In genomic region chr2:197121255-197121654, GRCh38 we compare ENCODE assay signal across 23 cellular contexts.
DNase-seq lines count a peak whose midpoint lies in the region; ATAC-seq and TF ChIP-seq lines count a peak whose summit lies in the region.
"Had no signal": no experiment of that assay in that cellular context is flagged by ENCODE, and none has a peak within 500 bp of the region (broad histone marks: within the 10 kb centered on the region; RNA-seq: fewer than 3 reads in every experiment).

No MANE protein-coding gene starts in this region.

- H3K27me3 ChIP-seq in CD4-positive, alpha-beta memory T cell (ENCODE audit: insufficient read depth, low read length), result no peaks in the 10 kb centered on the region
- no peaks in the 10 kb centered on the region for H3K27me3 ChIP-seq in foreskin keratinocyte
- H3K27me3 ChIP-seq: BE2C, breast epithelium, hepatocyte, pancreas, right lobe of liver, upper lobe of left lung had no signal

- H3K4me3 ChIP-seq in CD4-positive, alpha-beta memory T cell (ENCODE audit: low read length in 2 of 2), result no peak overlapping the region
- H3K4me3 ChIP-seq: breast epithelium, HAP-1, hepatocyte, lung, pancreas, right lobe of liver, upper lobe of left lung had no signal

- peaks cover 78% of the 10 kb centered on the region in 2 donors for H3K36me3 Mint-ChIP-seq in CD4-positive, alpha-beta memory T cell
- H3K36me3 Mint-ChIP-seq in activated T-helper 1 cell treated with anti-CD3 and anti-CD28 coated beads, Interleukin-12 subunit alpha, Interleukin-12 subunit beta, Interleukin-2, Interleukin-4 antibody, amounts not matched to agents 30 ng/mL and 10 ng/mL and 1 ng/mL, durations not matched to agents 14 hours and 24 hours and 36 hours (ENCODE audit: low read depth), result peaks cover 51% of the 10 kb centered on the region
- H3K36me3 Mint-ChIP-seq in naive B cell, result peaks cover 40 to 52% of the 10 kb centered on the region in 2 donors

- peak; percentile 3 for DNase-seq in NCI-H146 (lab: John Stamatoyannopoulos, UW)
- DNase-seq in NCI-H146 treated with DMSO at 0.1 percent for 48 hours (lab: John Stamatoyannopoulos, UW; ENCODE audit: unreplicated experiment), result no peak
- no peak for DNase-seq in CD4-positive, alpha-beta memory T cell
- no peak for DNase-seq in activated T-helper 1 cell treated with anti-CD3 and anti-CD28 coated beads, Interleukin-12 subunit alpha, Interleukin-12 subunit beta, Interleukin-2, Interleukin-4 antibody, amounts not matched to agents 30 ng/mL and 10 ng/mL and 1 ng/mL, durations not matched to agents 14 hours and 24 hours and 36 hours (ENCODE audit: low spot score)
- DNase-seq in naive B cell, result no peak
- DNase-seq in NCI-H2196 (lab: John Stamatoyannopoulos, UW; ENCODE audit: unreplicated experiment), result no peak
- DNase-seq in foreskin keratinocyte, result no peak
- DNase-seq: BE2C, cortex of kidney, islet precursor cell, NCI-H1105, NCI-H526 treated with DMSO at 0.1 percent for 48 hours, pancreas, right lobe of liver, SHP77 treated with DMSO at 0.1 percent for 48 hours, upper lobe of left lung, WERI-Rb-1 had no signal

- intact Hi-C loops in CD4-positive, alpha-beta memory T cell (cut with micrococcal nuclease), result no loop called here
- intact Hi-C loops in activated T-helper 1 cell treated with anti-CD3 and anti-CD28 coated beads, Interleukin-12 subunit alpha, Interleukin-12 subunit beta, Interleukin-2, Interleukin-4 antibody, amounts not matched to agents 30 ng/mL and 10 ng/mL and 1 ng/mL, durations not matched to agents 14 hours and 24 hours and 36 hours (cut with micrococcal nuclease), result no loop called here

- H3K9me3 Mint-ChIP-seq in CD4-positive, alpha-beta memory T cell, result peaks cover 0 to 2% (median 0%) of the 10 kb centered on the region in 8 donors
- no peaks in the 10 kb centered on the region for H3K9me3 Mint-ChIP-seq in activated T-helper 1 cell treated with anti-CD3 and anti-CD28 coated beads, Interleukin-12 subunit alpha, Interleukin-12 subunit beta, Interleukin-2, Interleukin-4 antibody, amounts not matched to agents 30 ng/mL and 10 ng/mL and 1 ng/mL, durations not matched to agents 14 hours and 24 hours and 36 hours
- H3K9me3 Mint-ChIP-seq in naive B cell, result no peaks in the 10 kb centered on the region

- H3K4me1 Mint-ChIP-seq in CD4-positive, alpha-beta memory T cell, result peaks cover 26 to 57% (median 44%) of the 10 kb centered on the region in 4 donors
- peaks cover 33% of the 10 kb centered on the region for H3K4me1 Mint-ChIP-seq in activated T-helper 1 cell treated with anti-CD3 and anti-CD28 coated beads, Interleukin-12 subunit alpha, Interleukin-12 subunit beta, Interleukin-2, Interleukin-4 antibody, amounts not matched to agents 30 ng/mL and 10 ng/mL and 1 ng/mL, durations not matched to agents 14 hours and 24 hours and 36 hours (ENCODE audit: low read depth)
- peaks cover 32 to 49% (median 33%) of the 10 kb centered on the region in 3 donors for H3K4me1 Mint-ChIP-seq in naive B cell

- CTCF ChIA-PET in CD4-positive, alpha-beta memory T cell (lab: Charles Lee; ENCODE audit: partially characterized antibody), result interaction anchor here (1.1 to 8.9 kb wide), 5 partner anchors 8 to 70 kb away, joined by 3 to 168 read pairs (median 5); no protein-coding TSS in a partner anchor

- H3K36me3 ChIP-seq in CD4-positive, alpha-beta memory T cell (ENCODE audit: insufficient read depth, low read length), result peaks cover 55% of the 10 kb centered on the region
- H3K36me3 ChIP-seq: BE2C, breast epithelium, HAP-1, WERI-Rb-1 had no signal

- H3K9me3 ChIP-seq in CD4-positive, alpha-beta memory T cell (ENCODE audit: control insufficient read depth in 1 of 2, low read length in 2 of 2), result no peaks in the 10 kb centered on the region
- H3K9me3 ChIP-seq: BE2C, breast epithelium, HAP-1, pancreas, right lobe of liver, upper lobe of left lung had no signal

- TF ChIP-seq CTCF in foreskin keratinocyte (conservative IDR thresholded peaks at IDR 0.05), result no peak

- peak overlapping the region in 6 of 8 donors; percentile 1 to 68 (median 40) for H3K4me3 Mint-ChIP-seq in CD4-positive, alpha-beta memory T cell
- no peak overlapping the region for H3K4me3 Mint-ChIP-seq in activated T-helper 1 cell treated with anti-CD3 and anti-CD28 coated beads, Interleukin-12 subunit alpha, Interleukin-12 subunit beta, Interleukin-2, Interleukin-4 antibody, amounts not matched to agents 30 ng/mL and 10 ng/mL and 1 ng/mL, durations not matched to agents 14 hours and 24 hours and 36 hours
- no peak overlapping the region for H3K4me3 Mint-ChIP-seq in naive B cell

- H3K27ac Mint-ChIP-seq in CD4-positive, alpha-beta memory T cell, result peak overlapping the region; percentile 53 to 92 (median 76)
- peak overlapping the region; percentile 64 for H3K27ac Mint-ChIP-seq in activated T-helper 1 cell treated with anti-CD3 and anti-CD28 coated beads, Interleukin-12 subunit alpha, Interleukin-12 subunit beta, Interleukin-2, Interleukin-4 antibody, amounts not matched to agents 30 ng/mL and 10 ng/mL and 1 ng/mL, durations not matched to agents 14 hours and 24 hours and 36 hours
- H3K27ac Mint-ChIP-seq in naive B cell, result peak overlapping the region in 4 of 6 donors; percentile 24 to 86 (median 54)

- POLR2A ChIA-PET in CD4-positive, alpha-beta memory T cell (lab: Charles Lee; ENCODE audit: partially characterized antibody), result interaction anchor here (1.6 to 4.1 kb wide), 2 partner anchors 16 to 77 kb away, joined by 5 to 19 read pairs; no protein-coding TSS in a partner anchor

- no peak for ATAC-seq in naive B cell (ENCODE audit: low read depth in 2 of 2)
- ATAC-seq in GM18502 (IDR thresholded peaks at IDR 0.05; ENCODE audit: poor library complexity, unreplicated experiment), result no peak
- ATAC-seq in foreskin keratinocyte, result no peak
- ATAC-seq: pancreas, right lobe of liver had no signal

- no peaks in the 10 kb centered on the region for H3K27me3 Mint-ChIP-seq in CD4-positive, alpha-beta memory T cell
- H3K27me3 Mint-ChIP-seq in activated T-helper 1 cell treated with anti-CD3 and anti-CD28 coated beads, Interleukin-12 subunit alpha, Interleukin-12 subunit beta, Interleukin-2, Interleukin-4 antibody, amounts not matched to agents 30 ng/mL and 10 ng/mL and 1 ng/mL, durations not matched to agents 14 hours and 24 hours and 36 hours (ENCODE audit: insufficient read depth), result no peaks in the 10 kb centered on the region
- no peaks in the 10 kb centered on the region for H3K27me3 Mint-ChIP-seq in naive B cell

- peaks cover 23% of the 10 kb centered on the region for H3K4me1 ChIP-seq in CD4-positive, alpha-beta memory T cell (ENCODE audit: insufficient read depth, low read length)
- no peaks in the 10 kb centered on the region for H3K4me1 ChIP-seq in foreskin keratinocyte
- H3K4me1 ChIP-seq: BE2C, breast epithelium, HAP-1, pancreas, right lobe of liver, upper lobe of left lung had no signal

- no peak overlapping the region for H3K27ac ChIP-seq in CD4-positive, alpha-beta memory T cell (ENCODE audit: low read depth, low read length)
- H3K27ac ChIP-seq in foreskin keratinocyte, result no peak overlapping the region
- H3K27ac ChIP-seq: 22Rv1, breast epithelium, hepatocyte, pancreas, right lobe of liver, upper lobe of left lung, WERI-Rb-1 had no signal

Comparison
In these comparisons a context has a peak if more than half of its experiments do, and no peak if none do; other contexts are left out.
1. H3K4me3 Mint-ChIP-seq: peak in CD4-positive, alpha-beta memory T cell (6 of 8); none in activated T-helper 1 cell treated with anti-CD3 and anti-CD28 coated beads, Interleukin-12 subunit alpha, Interleukin-12 subunit beta, Interleukin-2, Interleukin-4 antibody, amounts not matched to agents 30 ng/mL and 10 ng/mL and 1 ng/mL, durations not matched to agents 14 hours and 24 hours and 36 hours (single experiment) and naive B cell (0 of 8).
2. Peak in every context shown above with its lines, with median percentiles within 50 percentile points of each other: H3K27ac Mint-ChIP-seq.